24 cellular contexts compared by ENCODE assay signal in genomic region chr18:4204151-4204720, GRCh38.
"Had no signal": no experiment of that assay in that cellular context is flagged by ENCODE, and none has a peak within 500 bp of the region (broad histone marks: within the 10 kb centered on the region; RNA-seq: fewer than 3 reads in every experiment).

No MANE protein-coding gene starts in this region.

- H3K9me3 Mint-ChIP-seq: activated CD4-positive, alpha-beta T cell treated with anti-CD3 and anti-CD28 coated beads, Interleukin-2, amount 10 ng/mL, durations not matched to agents 7 days and 5 days; activated CD8-positive, alpha-beta T cell treated with anti-CD3 and anti-CD28 coated beads for 36 hours; nephron progenitor cell had no signal

- H3K4me1 Mint-ChIP-seq: activated CD4-positive, alpha-beta T cell treated with anti-CD3 and anti-CD28 coated beads, Interleukin-2, amount 10 ng/mL, durations not matched to agents 7 days and 5 days; activated CD8-positive, alpha-beta memory T cell treated with anti-CD3 and anti-CD28 coated beads, Interleukin-2, amount 10 ng/mL, durations not matched to agents 7 days and 5 days; central memory CD8-positive, alpha-beta T cell; memory B cell; stimulated activated effector memory CD8-positive, alpha-beta T cell treated with anti-CD3 and anti-CD28 coated beads, Interleukin-12 subunit alpha, Interleukin-12 subunit beta, amount 100 ng/mL, for 72 hours; stimulated activated naive CD8-positive, alpha-beta T cell treated with anti-CD3 and anti-CD28 coated beads, Interleukin-15, amount 100 ng/mL, for 72 hours had no signal

- H3K4me1 ChIP-seq: breast epithelium, colonic mucosa, esophagus squamous epithelium, gastroesophageal sphincter, heart left ventricle, parathyroid adenoma had no signal

- H3K27me3 ChIP-seq: breast epithelium, colonic mucosa, esophagus squamous epithelium, gastroesophageal sphincter, heart left ventricle, tibial artery had no signal

- H3K9me3 ChIP-seq: breast epithelium, colonic mucosa, esophagus squamous epithelium, gastroesophageal sphincter, heart left ventricle, tibial artery had no signal

- H3K36me3 ChIP-seq: breast epithelium, colonic mucosa, esophagus squamous epithelium, gastroesophageal sphincter, heart left ventricle, tibial artery had no signal

- DNase-seq: activated CD4-positive, alpha-beta T cell treated with anti-CD3 and anti-CD28 coated beads, Interleukin-2, amount 10 ng/mL, durations not matched to agents 7 days and 5 days; activated CD4-positive, CD25-positive, alpha-beta regulatory T cell treated with anti-CD3 and anti-CD28 coated beads, Interleukin-2, amount 50 U/mL, for 72 hours; activated CD8-positive, alpha-beta memory T cell treated with anti-CD3 and anti-CD28 coated beads, Interleukin-2, amount 10 ng/mL, durations not matched to agents 7 days and 5 days; activated CD8-positive, alpha-beta T cell treated with anti-CD3 and anti-CD28 coated beads for 36 hours; activated effector memory CD4-positive, alpha-beta T cell treated with anti-CD3 and anti-CD28 coated beads, Interleukin-2, amount 50 U/mL, for 16 hours; activated naive CD4-positive, alpha-beta T cell treated with anti-CD3 and anti-CD28 coated beads, Interleukin-2, amount 50 U/mL, for 16 hours; activated T-cell treated with anti-CD3 and anti-CD28 coated beads for 4 hours; anterior cingulate cortex; colonic mucosa; esophagus squamous epithelium; heart left ventricle; nephron progenitor cell; right cardiac atrium; stimulated activated CD4-positive, alpha-beta T cell treated with anti-CD3 and anti-CD28 coated beads, Interleukin-12 subunit alpha, Interleukin-12 subunit beta, amount 100 ng/mL, for 4 hours; stimulated activated naive CD8-positive, alpha-beta T cell treated with anti-CD3 and anti-CD28 coated beads, Interleukin-15, amount 100 ng/mL, for 72 hours; tibial artery had no signal

- H3K36me3 Mint-ChIP-seq: activated CD8-positive, alpha-beta memory T cell treated with anti-CD3 and anti-CD28 coated beads, Interleukin-2, amount 10 ng/mL, durations not matched to agents 7 days and 5 days; memory B cell; stimulated activated effector memory CD8-positive, alpha-beta T cell treated with anti-CD3 and anti-CD28 coated beads, Interleukin-12 subunit alpha, Interleukin-12 subunit beta, amount 100 ng/mL, for 72 hours had no signal

- ATAC-seq: activated CD8-positive, alpha-beta memory T cell treated with anti-CD3 and anti-CD28 coated beads, Interleukin-2, amount 10 ng/mL, durations not matched to agents 7 days and 5 days; activated CD8-positive, alpha-beta T cell treated with anti-CD3 and anti-CD28 coated beads for 36 hours; gastroesophageal sphincter; heart left ventricle; right cardiac atrium; stimulated activated effector memory CD8-positive, alpha-beta T cell treated with anti-CD3 and anti-CD28 coated beads, Interleukin-12 subunit alpha, Interleukin-12 subunit beta, amount 100 ng/mL, for 72 hours; stimulated activated naive CD8-positive, alpha-beta T cell treated with anti-CD3 and anti-CD28 coated beads, Interleukin-15, amount 100 ng/mL, for 72 hours had no signal

- H3K4me3 Mint-ChIP-seq: activated CD4-positive, alpha-beta T cell treated with anti-CD3 and anti-CD28 coated beads, Interleukin-2, amount 10 ng/mL, durations not matched to agents 7 days and 5 days; activated CD8-positive, alpha-beta memory T cell treated with anti-CD3 and anti-CD28 coated beads, Interleukin-2, amount 10 ng/mL, durations not matched to agents 7 days and 5 days; activated CD8-positive, alpha-beta T cell treated with anti-CD3 and anti-CD28 coated beads for 36 hours; central memory CD8-positive, alpha-beta T cell; memory B cell; nephron progenitor cell; stimulated activated effector memory CD8-positive, alpha-beta T cell treated with anti-CD3 and anti-CD28 coated beads, Interleukin-12 subunit alpha, Interleukin-12 subunit beta, amount 100 ng/mL, for 72 hours; stimulated activated naive CD8-positive, alpha-beta T cell treated with anti-CD3 and anti-CD28 coated beads, Interleukin-15, amount 100 ng/mL, for 72 hours; T-helper 2 cell treated with Interferon-gamma antibody and Interleukin-4, amounts not matched to agents 5 μg/mL and 100 μg/mL, for 36 hours had no signal

- H3K27ac Mint-ChIP-seq: activated CD4-positive, alpha-beta T cell treated with anti-CD3 and anti-CD28 coated beads, Interleukin-2, amount 10 ng/mL, durations not matched to agents 7 days and 5 days; activated CD8-positive, alpha-beta memory T cell treated with anti-CD3 and anti-CD28 coated beads, Interleukin-2, amount 10 ng/mL, durations not matched to agents 7 days and 5 days; activated CD8-positive, alpha-beta T cell treated with anti-CD3 and anti-CD28 coated beads for 36 hours; memory B cell; stimulated activated effector memory CD8-positive, alpha-beta T cell treated with anti-CD3 and anti-CD28 coated beads, Interleukin-12 subunit alpha, Interleukin-12 subunit beta, amount 100 ng/mL, for 72 hours; stimulated activated naive CD8-positive, alpha-beta T cell treated with anti-CD3 and anti-CD28 coated beads, Interleukin-15, amount 100 ng/mL, for 72 hours; T-helper 2 cell treated with Interferon-gamma antibody and Interleukin-4, amounts not matched to agents 5 μg/mL and 100 μg/mL, for 36 hours had no signal

- H3K27me3 Mint-ChIP-seq: activated CD4-positive, alpha-beta T cell treated with anti-CD3 and anti-CD28 coated beads, Interleukin-2, amount 10 ng/mL, durations not matched to agents 7 days and 5 days; activated CD8-positive, alpha-beta memory T cell treated with anti-CD3 and anti-CD28 coated beads, Interleukin-2, amount 10 ng/mL, durations not matched to agents 7 days and 5 days; activated CD8-positive, alpha-beta T cell treated with anti-CD3 and anti-CD28 coated beads for 36 hours; central memory CD8-positive, alpha-beta T cell; memory B cell; stimulated activated naive CD8-positive, alpha-beta T cell treated with anti-CD3 and anti-CD28 coated beads, Interleukin-15, amount 100 ng/mL, for 72 hours had no signal

- H3K27ac ChIP-seq: breast epithelium, colonic mucosa, esophagus squamous epithelium, gastroesophageal sphincter, heart left ventricle, parathyroid adenoma, tibial artery, VCaP had no signal

- H3K4me3 ChIP-seq: breast epithelium, colonic mucosa, esophagus squamous epithelium, gastroesophageal sphincter, heart left ventricle, tibial artery had no signal
